Comparison of ENCODE assay signal across 8 cellular contexts in genomic region chr20:24992420-24993205, GRCh38. TPM values are rescaled to one million over a fixed set of nuclear protein-coding genes. Genes with fewer than 3 reads are reported as not detected.
A peak's percentile ranks its signal among the peaks of the same experiment; 100 is the strongest.
DNase-seq lines count a peak whose midpoint lies in the region; ATAC-seq and TF ChIP-seq lines count a peak whose summit lies in the region.

APMAP (minus strand) TSS chr20:24992751; CDS start chr20:24992688, 63 bp downstream.

- H3K27ac ChIP-seq in adrenal gland (peak within 1 kb of the TSS; percentile 33 to 99 (median 88)), heart left ventricle (peak within 1 kb of the TSS; percentile 81 to 99 (median 94)), upper lobe of left lung (peak within 1 kb of the TSS; percentile 93 to 95 (median 94))

- 0 to 1% (median 0%) methylated on average over 11 to 74 of the region's 74 CpGs for WGBS in adrenal gland, 4 donors
- WGBS in heart left ventricle, 4 donors, result 0 to 1% (median 0%) methylated on average over 49 to 74 of the region's 74 CpGs
- 0 to 1% methylated on average over 4 to 41 of the region's 74 CpGs for WGBS in upper lobe of left lung, 2 donors

- peaks cover 0 to 24% of the 10 kb centered on the region in 2 donors for H3K4me1 ChIP-seq in adrenal gland (replicated peaks in 1 of 2)
- H3K4me1 ChIP-seq in heart left ventricle, result peaks cover 0 to 60% (median 31%) of the 10 kb centered on the region in 12 donors
- H3K4me1 ChIP-seq in upper lobe of left lung, result peaks cover 30 to 44% (median 33%) of the 10 kb centered on the region in 4 donors

- DNase-seq in GM13976 (ENCODE audit: low spot score), result peak; percentile 98
- DNase-seq in NCI-H1417 treated with DMSO at 0.1 percent for 48 hours (lab: John Stamatoyannopoulos, UW), result peak; percentile 74
- peak; percentile 90 to 95 (median 94) for DNase-seq in T-helper 1 cell
- DNase-seq in adrenal gland, result peak; percentile 94 to 97 (median 97)
- peak; percentile 96 to 98 (median 97) for DNase-seq in heart left ventricle
- peak; percentile 99 for DNase-seq in posterior vena cava (ENCODE audit: low spot score)
- DNase-seq in upper lobe of left lung, result peak; percentile 96 to 98

- ATAC-seq in HG02798 (IDR thresholded peaks at IDR 0.05; ENCODE audit: poor library complexity, unreplicated experiment), result peak; percentile 98
- ATAC-seq in heart left ventricle, result peak; percentile 89 to 97 (median 96)
- peak; percentile 99 for ATAC-seq in upper lobe of left lung (ENCODE audit: low FRiP score in 2 of 2)

- in situ Hi-C loops in GM13976 (cut with MboI; ENCODE audit: low sequenced_read_pairs, unreplicated experiment), result loop anchor here (10.0 kb wide), 2 partner anchors 182 to 412 kb away; partner anchors contain the start of gene GINS1

- TF ChIP-seq CTCF in GM13976 (IDR thresholded peaks at IDR 0.05; ENCODE audit: borderline replicate concordance, control extremely low read depth, extremely low read depth, insufficient read depth, missing control alignments), result no peak
- TF ChIP-seq CTCF in adrenal gland (IDR thresholded peaks at IDR 0.05), result peak in 1 of 6 experiments; percentile 1
- TF ChIP-seq CTCF in heart left ventricle (IDR thresholded peaks at IDR 0.05), result peak in 1 of 12 donors; percentile 4
- TF ChIP-seq CTCF in upper lobe of left lung (IDR thresholded peaks at IDR 0.05), result peak in 2 of 6 experiments; percentile 22 to 42

- H3K27me3 ChIP-seq in adrenal gland (no peaks in the 10 kb centered on the region), heart left ventricle (no peaks in the 10 kb centered on the region), upper lobe of left lung (no peaks in the 10 kb centered on the region)

- TF ChIP-seq EP300 in upper lobe of left lung (IDR thresholded peaks at IDR 0.05), result peak in 1 of 4 donors; percentile 74

- H3K9me3 ChIP-seq in adrenal gland (replicated peaks in 1 of 3) (no peaks in the 10 kb centered on the region), heart left ventricle (no peaks in the 10 kb centered on the region), upper lobe of left lung (no peaks in the 10 kb centered on the region)

- H3K36me3 ChIP-seq in adrenal gland (replicated peaks in 1 of 2) (no peaks in the 10 kb centered on the region), heart left ventricle (no peaks in the 10 kb centered on the region), upper lobe of left lung (no peaks in the 10 kb centered on the region)

- H3K4me3 ChIP-seq in adrenal gland, result peak within 1 kb of the TSS; percentile 52 to 91 (median 82)
- H3K4me3 ChIP-seq in heart left ventricle, result peak within 1 kb of the TSS; percentile 63 to 98 (median 78)
- peak within 1 kb of the TSS; percentile 65 to 89 (median 78) for H3K4me3 ChIP-seq in upper lobe of left lung

- peak; percentile 90 to 96 for TF ChIP-seq POLR2A in adrenal gland (IDR thresholded peaks at IDR 0.05)
- TF ChIP-seq POLR2A in heart left ventricle (IDR thresholded peaks at IDR 0.05), result peak; percentile 49 to 96
- TF ChIP-seq POLR2A in upper lobe of left lung (IDR thresholded peaks at IDR 0.05), result peak; percentile 51 to 99 (median 95)

- intact Hi-C loops in adrenal gland (cut with DNase I) (loop anchor here in 1 of 2 donors (5.0 kb wide), 1 partner anchor 405 kb away; no protein-coding TSS in a partner anchor), heart left ventricle (cut with DNase I) (loop anchor here in 8 of 10 donors (1.0 to 10.0 kb wide), 9 partner anchors 185 to 412 kb away; partner anchors contain the start of genes ENTPD6 (in 4 of the 8), PYGB (in 3 of the 8) and GINS1 (in 1 of the 8)), posterior vena cava (cut with DNase I) (loop anchor here (5.0 to 10.0 kb wide), 2 partner anchors 400 to 402 kb away; partner anchors contain the start of gene ABHD12 (in 2 of the 2))

RNA-seq across cellular contexts. Expression of gene APMAP, which starts in this region (rescaled TPM):
- total RNA-seq in adrenal gland (10 to 100 TPM; 45.8 to 92.7 (median 73.8) TPM), heart left ventricle (10 to 100 TPM; 22.6 to 61.3 (median 31.9) TPM), posterior vena cava (10 to 100 TPM; 32.7 to 45.6 TPM), upper lobe of left lung (10 to 100 TPM; 31.4 to 80.1 (median 55.5) TPM)
- polyA plus RNA-seq in adrenal gland (10 to 100 TPM; 30.3 to 65.0 (median 51.3) TPM), heart left ventricle (10 to 100 TPM; 16.2 to 58.5 TPM)

Comparison
In these comparisons a context has a peak if more than half of its experiments do, and no peak if none do; other contexts are left out.
1. Peak in every context shown above with its lines: DNase-seq, ATAC-seq, H3K4me3 ChIP-seq and H3K27ac ChIP-seq.